1 cellular context compared by ENCODE assay signal in genomic region chr1:88685239-88685604, GRCh38.
TF ChIP-seq lines count a peak whose summit lies in the region.

No MANE protein-coding gene starts in this region.

TF ChIP-seq in K562, 482 proteins besides CTCF, POLR2A, EP300 and RAD21 (continued from another document and continues in another):
- TF ChIP-seq ZBTB9 (CRISPR knock-in tag; IDR thresholded peaks at IDR 0.05) (no peak), HDAC6 (IDR thresholded peaks at IDR 0.05; ENCODE audit: low read depth, low read length) (no peak), ZKSCAN8 (CRISPR knock-in tag; IDR thresholded peaks at IDR 0.05) (peak; percentile 89), IRF9 (tag; IDR thresholded peaks at IDR 0.05) (no peak), NKRF (IDR thresholded peaks at IDR 0.05; ENCODE audit: borderline replicate concordance) (peak; percentile 48; the same call in 1 of the 2 replicates), HMBOX1 (IDR thresholded peaks at IDR 0.05) (peak; percentile 12; the same call in 1 of the 2 replicates), ZNF644 (tag; IDR thresholded peaks at IDR 0.05; ENCODE audit: low read depth) (no peak), MNT (conservative IDR thresholded peaks at IDR 0.05) (peak; percentile 32 to 35; a peak in 1 of 4 replicates), SMARCA5 (IDR thresholded peaks at IDR 0.05) (peak; percentile 30; the same call in 1 of the 2 replicates), ZFP30 (CRISPR knock-in tag; IDR thresholded peaks at IDR 0.05; ENCODE audit: borderline replicate concordance) (no peak), STAT5A (IDR thresholded peaks at IDR 0.05; ENCODE audit: borderline replicate concordance, low read length) (no peak), TEAD4 (IDR thresholded peaks at IDR 0.05; ENCODE audit: low read length) (no peak), TEAD4 (CRISPR knock-in tag; IDR thresholded peaks at IDR 0.05; ENCODE audit: borderline replicate concordance) (no peak), MLLT1 (IDR thresholded peaks at IDR 0.05) (peak in 1 of 2 experiments; percentile 46; a peak in 2 of 4 replicates), SIRT6 (IDR thresholded peaks at IDR 0.05; ENCODE audit: low read depth, low read length) (no peak), ZNF512 (tag; IDR thresholded peaks at IDR 0.05) (peak; percentile 42; the same call in 1 of the 2 replicates), KAT7 (CRISPR knock-in tag; IDR thresholded peaks at IDR 0.05; ENCODE audit: borderline replicate concordance) (peak; percentile 47; the same call in 1 of the 2 replicates), RNF219 (CRISPR knock-in tag; IDR thresholded peaks at IDR 0.05) (no peak), TFE3 (CRISPR knock-in tag; IDR thresholded peaks at IDR 0.05) (no peak), NBN (IDR thresholded peaks at IDR 0.05; ENCODE audit: low read depth) (no peak), ZNF561 (CRISPR knock-in tag; conservative IDR thresholded peaks at IDR 0.05) (no peak), MGA (IDR thresholded peaks at IDR 0.05) (no peak)
